ENCODE assay signal across 1 cellular context in the genomic region with DNA sequence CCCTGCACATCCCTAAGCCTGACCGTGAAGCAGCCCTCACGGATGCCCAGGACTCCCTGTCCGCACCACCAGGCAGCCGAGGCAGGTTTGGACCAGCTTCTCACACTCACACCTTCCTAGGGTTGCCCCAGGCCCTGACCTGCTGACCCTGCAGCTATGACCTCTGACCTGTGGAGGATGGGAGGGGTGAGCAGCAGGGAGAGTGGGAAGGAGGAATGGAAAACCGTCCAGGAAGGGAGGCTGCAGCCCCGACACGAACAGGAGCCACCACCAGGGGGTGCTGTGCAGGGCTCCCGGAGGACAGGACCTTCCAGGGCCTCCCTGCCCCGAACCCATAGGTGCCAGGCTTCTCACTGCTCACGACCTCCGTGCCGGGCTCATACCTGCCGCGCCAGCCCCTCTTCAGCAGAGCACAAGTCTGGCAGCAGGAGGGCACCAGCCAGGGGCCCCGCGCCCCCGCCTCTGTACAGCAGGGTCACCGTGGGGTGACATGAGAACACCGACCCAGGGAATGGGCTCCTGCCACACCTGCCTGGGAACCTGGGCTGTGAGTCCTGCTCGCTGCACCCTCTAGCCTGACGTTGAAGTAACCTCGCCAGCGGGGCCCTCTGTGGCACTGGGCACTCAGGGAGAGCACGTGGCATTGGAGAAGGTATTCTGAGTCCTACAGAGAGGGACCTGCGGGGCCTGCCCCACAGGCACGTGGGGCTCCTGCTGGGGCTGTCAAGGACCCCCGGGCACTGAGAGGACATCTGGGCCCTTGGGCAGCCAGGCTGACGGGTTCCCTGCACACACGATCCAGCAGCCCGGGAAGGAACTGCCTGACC.
TF ChIP-seq lines count a peak whose summit lies in the region.

No MANE protein-coding gene starts in this region.

TF ChIP-seq in HepG2, 621 proteins besides CTCF, POLR2A, EP300 and RAD21 (continues in another document):
- no peak for TF ChIP-seq ZNF652 (CRISPR knock-in tag; IDR thresholded peaks at IDR 0.05; ENCODE audit: borderline replicate concordance, low read depth)
- no peak for TF ChIP-seq RBAK (CRISPR knock-in tag; IDR thresholded peaks at IDR 0.05)
- no peak for TF ChIP-seq GRHL1 (CRISPR knock-in tag; conservative IDR thresholded peaks at IDR 0.05)
- TF ChIP-seq ZNF24 (IDR thresholded peaks at IDR 0.05) = no peak
- TF ChIP-seq, protein P1, sequence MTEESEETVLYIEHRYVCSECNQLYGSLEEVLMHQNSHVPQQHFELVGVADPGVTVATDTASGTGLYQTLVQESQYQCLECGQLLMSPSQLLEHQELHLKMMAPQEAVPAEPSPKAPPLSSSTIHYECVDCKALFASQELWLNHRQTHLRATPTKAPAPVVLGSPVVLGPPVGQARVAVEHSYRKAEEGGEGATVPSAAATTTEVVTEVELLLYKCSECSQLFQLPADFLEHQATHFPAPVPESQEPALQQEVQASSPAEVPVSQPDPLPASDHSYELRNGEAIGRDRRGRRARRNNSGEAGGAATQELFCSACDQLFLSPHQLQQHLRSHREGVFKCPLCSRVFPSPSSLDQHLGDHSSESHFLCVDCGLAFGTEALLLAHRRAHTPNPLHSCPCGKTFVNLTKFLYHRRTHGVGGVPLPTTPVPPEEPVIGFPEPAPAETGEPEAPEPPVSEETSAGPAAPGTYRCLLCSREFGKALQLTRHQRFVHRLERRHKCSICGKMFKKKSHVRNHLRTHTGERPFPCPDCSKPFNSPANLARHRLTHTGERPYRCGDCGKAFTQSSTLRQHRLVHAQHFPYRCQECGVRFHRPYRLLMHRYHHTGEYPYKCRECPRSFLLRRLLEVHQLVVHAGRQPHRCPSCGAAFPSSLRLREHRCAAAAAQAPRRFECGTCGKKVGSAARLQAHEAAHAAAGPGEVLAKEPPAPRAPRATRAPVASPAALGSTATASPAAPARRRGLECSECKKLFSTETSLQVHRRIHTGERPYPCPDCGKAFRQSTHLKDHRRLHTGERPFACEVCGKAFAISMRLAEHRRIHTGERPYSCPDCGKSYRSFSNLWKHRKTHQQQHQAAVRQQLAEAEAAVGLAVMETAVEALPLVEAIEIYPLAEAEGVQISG (CRISPR knock-in tag; IDR thresholded peaks at IDR 0.05) = peak; percentile 64
- no peak for TF ChIP-seq HMGA1 (CRISPR knock-in tag; conservative IDR thresholded peaks at IDR 0.05)
- no peak for TF ChIP-seq ZNF234 (CRISPR knock-in tag; conservative IDR thresholded peaks at IDR 0.05)
- peak; percentile 51; the same call in 1 of the 2 replicates for TF ChIP-seq ZNF704 (CRISPR knock-in tag; IDR thresholded peaks at IDR 0.05; ENCODE audit: borderline replicate concordance)
- TF ChIP-seq SAP130 (CRISPR knock-in tag; IDR thresholded peaks at IDR 0.05; ENCODE audit: low read depth) = peak; percentile 39; the same call in 1 of the 2 replicates
- TF ChIP-seq KDM5B (CRISPR knock-in tag; IDR thresholded peaks at IDR 0.05; ENCODE audit: borderline replicate concordance) = peak; percentile 56; the same call in 1 of the 2 replicates
- TF ChIP-seq, protein P2, sequence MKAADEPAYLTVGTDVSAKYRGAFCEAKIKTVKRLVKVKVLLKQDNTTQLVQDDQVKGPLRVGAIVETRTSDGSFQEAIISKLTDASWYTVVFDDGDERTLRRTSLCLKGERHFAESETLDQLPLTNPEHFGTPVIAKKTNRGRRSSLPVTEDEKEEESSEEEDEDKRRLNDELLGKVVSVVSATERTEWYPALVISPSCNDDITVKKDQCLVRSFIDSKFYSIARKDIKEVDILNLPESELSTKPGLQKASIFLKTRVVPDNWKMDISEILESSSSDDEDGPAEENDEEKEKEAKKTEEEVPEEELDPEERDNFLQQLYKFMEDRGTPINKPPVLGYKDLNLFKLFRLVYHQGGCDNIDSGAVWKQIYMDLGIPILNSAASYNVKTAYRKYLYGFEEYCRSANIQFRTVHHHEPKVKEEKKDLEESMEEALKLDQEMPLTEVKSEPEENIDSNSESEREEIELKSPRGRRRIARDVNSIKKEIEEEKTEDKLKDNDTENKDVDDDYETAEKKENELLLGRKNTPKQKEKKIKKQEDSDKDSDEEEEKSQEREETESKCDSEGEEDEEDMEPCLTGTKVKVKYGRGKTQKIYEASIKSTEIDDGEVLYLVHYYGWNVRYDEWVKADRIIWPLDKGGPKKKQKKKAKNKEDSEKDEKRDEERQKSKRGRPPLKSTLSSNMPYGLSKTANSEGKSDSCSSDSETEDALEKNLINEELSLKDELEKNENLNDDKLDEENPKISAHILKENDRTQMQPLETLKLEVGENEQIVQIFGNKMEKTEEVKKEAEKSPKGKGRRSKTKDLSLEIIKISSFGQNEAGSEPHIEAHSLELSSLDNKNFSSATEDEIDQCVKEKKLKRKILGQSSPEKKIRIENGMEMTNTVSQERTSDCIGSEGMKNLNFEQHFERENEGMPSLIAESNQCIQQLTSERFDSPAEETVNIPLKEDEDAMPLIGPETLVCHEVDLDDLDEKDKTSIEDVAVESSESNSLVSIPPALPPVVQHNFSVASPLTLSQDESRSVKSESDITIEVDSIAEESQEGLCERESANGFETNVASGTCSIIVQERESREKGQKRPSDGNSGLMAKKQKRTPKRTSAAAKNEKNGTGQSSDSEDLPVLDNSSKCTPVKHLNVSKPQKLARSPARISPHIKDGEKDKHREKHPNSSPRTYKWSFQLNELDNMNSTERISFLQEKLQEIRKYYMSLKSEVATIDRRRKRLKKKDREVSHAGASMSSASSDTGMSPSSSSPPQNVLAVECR (CRISPR knock-in tag; IDR thresholded peaks at IDR 0.05; ENCODE audit: borderline replicate concordance) = peak; percentile 31; the same call in 1 of the 2 replicates
- peak; percentile 42; the same call in 1 of the 2 replicates for TF ChIP-seq ZFY (CRISPR knock-in tag; IDR thresholded peaks at IDR 0.05)
- no peak for TF ChIP-seq ZNF143 (CRISPR knock-in tag; IDR thresholded peaks at IDR 0.05)
- no peak for TF ChIP-seq TCF7L2 (IDR thresholded peaks at IDR 0.05; ENCODE audit: low read depth, low read length)
- no peak for TF ChIP-seq NONO (IDR thresholded peaks at IDR 0.05)
- peak; percentile 69 for TF ChIP-seq NONO (CRISPR knock-in tag; conservative IDR thresholded peaks at IDR 0.05)
- TF ChIP-seq IRF2 (CRISPR knock-in tag; IDR thresholded peaks at IDR 0.05) = peak; percentile 25; the same call in 1 of the 2 replicates
- 0 out of 2 replicates have a peak, but pooled peaks have one; percentile 24 for TF ChIP-seq GATAD1 (CRISPR knock-in tag; IDR thresholded peaks at IDR 0.05)
- no peak for TF ChIP-seq STAT6 (CRISPR knock-in tag; IDR thresholded peaks at IDR 0.05; ENCODE audit: borderline replicate concordance)
- no peak for TF ChIP-seq WIZ (CRISPR knock-in tag; IDR thresholded peaks at IDR 0.05)
- TF ChIP-seq ZNF761 (CRISPR knock-in tag; conservative IDR thresholded peaks at IDR 0.05) = 0 out of 2 replicates have a peak, but pooled peaks have one; percentile 31
- TF ChIP-seq ZNF160 (CRISPR knock-in tag; IDR thresholded peaks at IDR 0.05) = peak; percentile 29; the same call in 1 of the 2 replicates
- TF ChIP-seq, protein P3, sequence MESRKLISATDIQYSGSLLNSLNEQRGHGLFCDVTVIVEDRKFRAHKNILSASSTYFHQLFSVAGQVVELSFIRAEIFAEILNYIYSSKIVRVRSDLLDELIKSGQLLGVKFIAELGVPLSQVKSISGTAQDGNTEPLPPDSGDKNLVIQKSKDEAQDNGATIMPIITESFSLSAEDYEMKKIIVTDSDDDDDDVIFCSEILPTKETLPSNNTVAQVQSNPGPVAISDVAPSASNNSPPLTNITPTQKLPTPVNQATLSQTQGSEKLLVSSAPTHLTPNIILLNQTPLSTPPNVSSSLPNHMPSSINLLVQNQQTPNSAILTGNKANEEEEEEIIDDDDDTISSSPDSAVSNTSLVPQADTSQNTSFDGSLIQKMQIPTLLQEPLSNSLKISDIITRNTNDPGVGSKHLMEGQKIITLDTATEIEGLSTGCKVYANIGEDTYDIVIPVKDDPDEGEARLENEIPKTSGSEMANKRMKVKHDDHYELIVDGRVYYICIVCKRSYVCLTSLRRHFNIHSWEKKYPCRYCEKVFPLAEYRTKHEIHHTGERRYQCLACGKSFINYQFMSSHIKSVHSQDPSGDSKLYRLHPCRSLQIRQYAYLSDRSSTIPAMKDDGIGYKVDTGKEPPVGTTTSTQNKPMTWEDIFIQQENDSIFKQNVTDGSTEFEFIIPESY (CRISPR knock-in tag; IDR thresholded peaks at IDR 0.05) = 0 out of 2 replicates have a peak, but pooled peaks have one; percentile 39
- no peak for TF ChIP-seq MTF2 (CRISPR knock-in tag; IDR thresholded peaks at IDR 0.05; ENCODE audit: borderline replicate concordance)
- TF ChIP-seq NR2F6 (IDR thresholded peaks at IDR 0.05) = peak; percentile 91; the same call in 1 of the 2 replicates
- TF ChIP-seq NR2F6 (CRISPR knock-in tag; IDR thresholded peaks at IDR 0.05) = peak; percentile 84
- 0 out of 2 replicates have a peak, but pooled peaks have one; percentile 27 for TF ChIP-seq DNMT1 (CRISPR knock-in tag; IDR thresholded peaks at IDR 0.05)
- TF ChIP-seq KMT2A (CRISPR knock-in tag; IDR thresholded peaks at IDR 0.05) = 0 out of 2 replicates have a peak, but pooled peaks have one; percentile 31
- no peak for TF ChIP-seq ZNF3 (CRISPR knock-in tag; IDR thresholded peaks at IDR 0.05)
- TF ChIP-seq ZNF34 (CRISPR knock-in tag; IDR thresholded peaks at IDR 0.05; ENCODE audit: borderline replicate concordance) = 0 out of 2 replicates have a peak, but pooled peaks have one; percentile 45
- TF ChIP-seq PRDM10 (CRISPR knock-in tag; IDR thresholded peaks at IDR 0.05; ENCODE audit: low read depth) = no peak
- peak; percentile 33; the same call in 1 of the 2 replicates for TF ChIP-seq SALL1 (CRISPR knock-in tag; IDR thresholded peaks at IDR 0.05)
- peak; percentile 77; the same call in 1 of the 2 replicates for TF ChIP-seq BORCS8-MEF2B (CRISPR knock-in tag; IDR thresholded peaks at IDR 0.05)
